Comparison of ENCODE assay signal across 9 cellular contexts in the genomic region with DNA sequence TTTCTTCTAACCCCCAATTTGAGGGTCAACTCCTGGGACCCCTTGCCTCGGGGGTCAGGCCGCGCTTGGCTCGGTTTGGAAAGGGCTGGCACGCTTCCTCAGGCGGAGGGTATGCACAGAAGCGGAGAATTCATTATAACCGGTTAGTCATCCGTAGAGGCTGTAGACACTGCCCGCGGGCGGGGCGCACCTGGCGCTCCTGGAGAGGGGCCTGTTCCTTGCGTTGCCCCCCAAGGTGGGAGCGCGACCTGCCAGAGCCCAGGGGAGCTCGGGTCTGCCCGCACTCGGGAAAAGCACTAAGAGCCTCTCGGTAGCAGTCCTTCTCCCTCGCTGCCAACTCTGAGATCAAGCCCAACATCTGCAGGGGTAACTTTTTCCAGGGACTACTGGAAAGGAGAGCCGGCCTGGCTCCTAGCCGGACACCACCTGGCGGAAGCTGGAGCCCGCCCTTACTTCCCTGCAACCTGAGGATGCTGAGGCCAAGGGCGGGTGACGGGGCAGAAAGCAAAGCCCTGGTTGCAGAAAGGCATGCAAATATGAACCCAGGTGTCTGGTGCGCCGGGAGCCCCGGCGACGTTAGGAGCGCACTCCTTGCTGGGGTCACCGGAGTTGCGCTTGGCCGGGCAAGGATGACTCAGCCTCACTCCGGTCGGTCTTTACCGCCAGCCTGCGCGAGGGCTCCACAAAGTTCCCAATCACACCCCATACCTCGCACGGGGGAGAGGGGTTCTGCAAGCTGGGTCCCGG. TPM values are rescaled to one million over a fixed set of nuclear protein-coding genes. Genes with fewer than 3 reads are reported as not detected.
A peak's percentile ranks its signal among the peaks of the same experiment; 100 is the strongest.
DNase-seq lines count a peak whose midpoint lies in the region; ATAC-seq and TF ChIP-seq lines count a peak whose summit lies in the region.
"Had no signal": no experiment of that assay in that cellular context is flagged by ENCODE, and none has a peak within 500 bp of the region (broad histone marks: within the 10 kb centered on the region; RNA-seq: fewer than 3 reads in every experiment).

No MANE protein-coding gene starts in this region.

- H3K4me3 ChIP-seq in HUES64 (ENCODE audit: low read length) (peak overlapping the region; percentile 60), esophagus squamous epithelium (peak overlapping the region; percentile 50 to 81 (median 74)), sigmoid colon (peak overlapping the region; percentile 56 to 76 (median 70))

- intact Hi-C loops in esophagus squamous epithelium (cut with DNase I) (no loop called here), sigmoid colon (cut with DNase I) (loop anchor here (5.0 kb wide), 1 partner anchor 229 kb away; the partner anchor contains the start of gene SELENOK)

- H3K4me1 ChIP-seq in HUES64 (ENCODE audit: insufficient read depth, low read length) (peaks cover 14% of the 10 kb centered on the region), esophagus squamous epithelium (peaks cover 14 to 37% (median 19%) of the 10 kb centered on the region in 3 donors), sigmoid colon (peaks cover 0 to 29% (median 20%) of the 10 kb centered on the region in 4 donors)

- H3K9ac ChIP-seq in HUES64 (ENCODE audit: low read depth, low read length): peak overlapping the region; percentile 9; the same call in 1 of the 2 replicates

- TF ChIP-seq POLR2A in esophagus squamous epithelium (IDR thresholded peaks at IDR 0.05): no peak
- TF ChIP-seq POLR2A in sigmoid colon (IDR thresholded peaks at IDR 0.05): no peak

- no peak for TF ChIP-seq EP300 in sigmoid colon (IDR thresholded peaks at IDR 0.05)

- TF ChIP-seq CTCF in esophagus squamous epithelium (IDR thresholded peaks at IDR 0.05) (no peak), sigmoid colon (IDR thresholded peaks at IDR 0.05) (no peak)

- H3K27me3 ChIP-seq in HUES64 (ENCODE audit: insufficient read depth, low read length): peaks cover 77% of the 10 kb centered on the region
- H3K27me3 ChIP-seq in esophagus squamous epithelium: peaks cover 0 to 85% (median 0%) of the 10 kb centered on the region in 4 donors
- H3K27me3 ChIP-seq in sigmoid colon: peaks cover 0 to 24% (median 0%) of the 10 kb centered on the region in 3 donors

- 1% methylated on average over 45 of the region's 45 CpGs for WGBS in HUES64
- WGBS in esophagus squamous epithelium, 2 donors: 3 to 13% methylated on average over 3 to 14 of the region's 45 CpGs
- 2 to 4% methylated on average over 45 of the region's 45 CpGs for WGBS in sigmoid colon, 2 donors

- H3K36me3 ChIP-seq in HUES64 (ENCODE audit: insufficient read depth, low read length) (no peaks in the 10 kb centered on the region), esophagus squamous epithelium (no peaks in the 10 kb centered on the region), sigmoid colon (no peaks in the 10 kb centered on the region)

- H3K27ac ChIP-seq in HUES64 (ENCODE audit: low read depth, low read length) (no peak overlapping the region), esophagus squamous epithelium (peak overlapping the region in 2 of 4 donors; percentile 80 to 81), sigmoid colon (peak overlapping the region in 1 of 4 donors; percentile 88)

- ATAC-seq in HG02973 (IDR thresholded peaks at IDR 0.05; ENCODE audit: unreplicated experiment) (no peak), HG02970 (IDR thresholded peaks at IDR 0.05; ENCODE audit: low FRiP score, unreplicated experiment) (no peak)

- peak; percentile 43 for DNase-seq in NCI-H1092 treated with DMSO at 0.1 percent for 48 hours (lab: John Stamatoyannopoulos, UW)
- no peak for DNase-seq in NCI-H1092 (lab: John Stamatoyannopoulos, UW)
- no peak for DNase-seq in esophagus squamous epithelium (lab: John Stamatoyannopoulos, UW)
- DNase-seq in sigmoid colon: peak; percentile 70
- no peak for DNase-seq in NCI-H82 treated with DMSO at 0.1 percent for 48 hours (lab: John Stamatoyannopoulos, UW; ENCODE audit: unreplicated experiment)

- H3K9me3 ChIP-seq in HUES64 (ENCODE audit: insufficient read depth, low read depth, low read length) (peaks cover 5% of the 10 kb centered on the region), esophagus squamous epithelium (no peaks in the 10 kb centered on the region), sigmoid colon (no peaks in the 10 kb centered on the region)

RNA-seq across cellular contexts. Expression of gene CACNA2D3, which starts 1.5 kb away (rescaled TPM):
- 0.75 TPM for polyA plus RNA-seq in HUES64 (2013, experiment 1 of 2)
- 1.3 TPM for polyA plus RNA-seq in HUES64 (2013, experiment 2 of 2)
- total RNA-seq in esophagus squamous epithelium (1 to 10 TPM; 1.2 to 7.1 (median 5.1) TPM), sigmoid colon (10 to 100 TPM in 1 of 4 donors, 1 to 10 TPM in 3; 4.6 to 10.2 (median 6.1) TPM)
- under 1 TPM in 2 of 3 donors, not detected in 1; 0.32 to 0.69 TPM for polyA plus RNA-seq in sigmoid colon
- total RNA-seq: SK-MEL-5 had no signal

Comparison
In these comparisons a context has a peak if more than half of its experiments do, and no peak if none do; other contexts are left out.
1. DNase-seq: peak in NCI-H1092 treated with DMSO at 0.1 percent for 48 hours (single experiment) and sigmoid colon (single experiment); none in NCI-H1092 (single experiment), esophagus squamous epithelium (single experiment) and NCI-H82 treated with DMSO at 0.1 percent for 48 hours (single experiment).
2. Peak in every context shown above with its lines, with median percentiles within 50 percentile points of each other: H3K4me3 ChIP-seq.